Comparison of ENCODE assay signal across 16 cellular contexts in the genomic region with DNA sequence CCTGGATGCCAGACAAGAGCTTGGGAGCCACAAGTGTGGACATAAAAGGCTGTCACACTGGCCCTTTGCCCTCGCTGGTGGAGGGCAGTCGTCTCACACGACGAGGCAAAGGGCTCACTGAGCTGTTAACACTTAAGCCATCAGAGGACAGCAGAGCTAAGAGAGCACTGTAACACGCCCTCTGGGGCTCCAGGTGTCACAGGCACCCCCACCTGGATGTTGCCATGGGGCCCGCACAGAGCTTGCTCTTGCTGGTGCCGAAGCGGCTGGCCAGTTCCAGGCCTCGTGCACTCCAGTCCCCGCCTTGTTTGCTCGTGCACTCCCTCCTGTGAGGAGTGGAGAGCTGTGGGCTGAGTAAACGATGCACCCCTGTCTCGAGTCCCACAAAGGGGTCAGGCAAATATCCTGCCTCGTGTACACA. TPM values are rescaled to one million over a fixed set of nuclear protein-coding genes. Genes with fewer than 3 reads are reported as not detected.
A peak's percentile ranks its signal among the peaks of the same experiment; 100 is the strongest.
DNase-seq lines count a peak whose midpoint lies in the region; ATAC-seq and TF ChIP-seq lines count a peak whose summit lies in the region.
"Had no signal": no experiment of that assay in that cellular context is flagged by ENCODE, and none has a peak within 500 bp of the region (broad histone marks: within the 10 kb centered on the region; RNA-seq: fewer than 3 reads in every experiment).

No MANE protein-coding gene starts in this region.

- no peak overlapping the region for H3K4me3 Mint-ChIP-seq in CD4-positive, alpha-beta T cell
- H3K4me3 Mint-ChIP-seq: CD8-positive, alpha-beta T cell had no signal

- H3K27ac Mint-ChIP-seq in CD4-positive, alpha-beta T cell, result no peak overlapping the region
- H3K27ac Mint-ChIP-seq: CD8-positive, alpha-beta T cell had no signal

- intact Hi-C loops in CD4-positive, alpha-beta T cell (cut with DNase I, micrococcal nuclease), result no loop called here

- peak overlapping the region; percentile 56 for H3K27ac ChIP-seq in WERI-Rb-1
- no peak overlapping the region for H3K27ac ChIP-seq in CD4-positive, alpha-beta T cell (ENCODE audit: low read depth, low read length)
- H3K27ac ChIP-seq: heart right ventricle, uterus had no signal

- POLR2A ChIA-PET in CD4-positive, alpha-beta T cell (lab: Charles Lee), result no interaction called here

- CTCF ChIA-PET in CD4-positive, alpha-beta T cell (lab: Charles Lee), result no interaction called here

- H3K9me3 Mint-ChIP-seq in CD4-positive, alpha-beta T cell, result no peaks in the 10 kb centered on the region
- H3K9me3 Mint-ChIP-seq: CD8-positive, alpha-beta T cell had no signal

- peaks cover 8% of the 10 kb centered on the region for H3K4me1 Mint-ChIP-seq in CD4-positive, alpha-beta T cell (ENCODE audit: low read depth)

- no peak overlapping the region for H3K4me3 ChIP-seq in WERI-Rb-1 (ENCODE audit: low read depth, low read length)
- H3K4me3 ChIP-seq: GM12878, heart right ventricle, uterus had no signal

- no peaks in the 10 kb centered on the region for H3K36me3 ChIP-seq in WERI-Rb-1
- H3K36me3 ChIP-seq: heart right ventricle, uterus had no signal

- TF ChIP-seq CTCF in WERI-Rb-1 (IDR thresholded peaks at IDR 0.05; ENCODE audit: low read depth, low read length), result no peak
- TF ChIP-seq CTCF in CD4-positive, alpha-beta T cell (IDR thresholded peaks at IDR 0.05), result no peak

- DNase-seq in ELF-1 (ENCODE audit: low read depth, low spot score) (peak; percentile 74), NCI-H2029 (lab: John Stamatoyannopoulos, UW) (peak; percentile 86), WERI-Rb-1 (peak; percentile 74), myocyte (ENCODE audit: low read depth) (peak; percentile 25), NCI-H187 treated with DMSO at 0.1 percent for 48 hours (lab: John Stamatoyannopoulos, UW) (no peak)
- no peak for DNase-seq in stimulated activated naive CD4-positive, alpha-beta T cell (lab: John Stamatoyannopoulos, UW)
- DNase-seq in CD4-positive, alpha-beta T cell, result no peak
- DNase-seq: amygdala; CD8-positive, alpha-beta T cell; Karpas-422; uterus had no signal

- no peaks in the 10 kb centered on the region for H3K36me3 Mint-ChIP-seq in CD4-positive, alpha-beta T cell (ENCODE audit: low read depth)
- H3K36me3 Mint-ChIP-seq: CD8-positive, alpha-beta T cell had no signal

- H3K9me3 ChIP-seq in WERI-Rb-1 (ENCODE audit: severe bottlenecking), result no peaks in the 10 kb centered on the region
- no peaks in the 10 kb centered on the region for H3K9me3 ChIP-seq in CD4-positive, alpha-beta T cell (ENCODE audit: control insufficient read depth, low read length)
- H3K9me3 ChIP-seq: heart right ventricle, uterus had no signal

- H3K27me3 ChIP-seq in WERI-Rb-1 (ENCODE audit: insufficient read depth, low read depth, severe bottlenecking), result no peaks in the 10 kb centered on the region
- H3K27me3 ChIP-seq in CD4-positive, alpha-beta T cell (ENCODE audit: control insufficient read depth, insufficient read depth, low read length), result no peaks in the 10 kb centered on the region
- H3K27me3 ChIP-seq: uterus had no signal

- ATAC-seq in HG03196 (IDR thresholded peaks at IDR 0.05; ENCODE audit: unreplicated experiment), result no peak
- ATAC-seq in CD4-positive, alpha-beta T cell (ENCODE audit: poor library complexity), result no peak
- ATAC-seq: CD8-positive, alpha-beta T cell; GM12878; HCT116 had no signal

- peaks cover 26% of the 10 kb centered on the region for H3K27me3 Mint-ChIP-seq in CD4-positive, alpha-beta T cell

RNA-seq across cellular contexts. Expression of a gene that starts 37.4 kb away (rescaled TPM):
- total RNA-seq in myocyte, result not detected in 2 replicates
- 0.10 TPM for polyA plus RNA-seq in myocyte (2012)
- not detected for total RNA-seq in CD4-positive, alpha-beta T cell
- total RNA-seq: CD8-positive, alpha-beta T cell; GM12878; heart right ventricle; skeletal muscle tissue; uterus had no signal
- polyA plus RNA-seq: GM12878 had no signal

Comparison
In these comparisons a context has a peak if more than half of its experiments do, and no peak if none do; other contexts are left out.
1. DNase-seq: peak in ELF-1 (single experiment), NCI-H2029 (single experiment), WERI-Rb-1 (single experiment) and myocyte (single experiment); none in stimulated activated naive CD4-positive, alpha-beta T cell (0 of 6), CD4-positive, alpha-beta T cell (0 of 10) and NCI-H187 treated with DMSO at 0.1 percent for 48 hours (single experiment).